In genomic region chrX:1463581-1464281, GRCh38 we compare ENCODE assay signal across 1 cellular context.
TF ChIP-seq lines count a peak whose summit lies in the region.

No MANE protein-coding gene starts in this region.

TF ChIP-seq in GM23338, 12 proteins besides CTCF, POLR2A, EP300 and RAD21 (continued from another document):
- no peak for TF ChIP-seq ZNF462 (CRISPR knock-in tag; IDR thresholded peaks at IDR 0.05)
- TF ChIP-seq STAT1 (IDR thresholded peaks at IDR 0.05; ENCODE audit: unreplicated experiment) = no peak
- TF ChIP-seq ETS1 (IDR thresholded peaks at IDR 0.05) = no peak
